Comparison of ENCODE assay signal across 1 cellular context in genomic region chr15:90893175-90894090, GRCh38.
TF ChIP-seq lines count a peak whose summit lies in the region.

No MANE protein-coding gene starts in this region.

TF ChIP-seq in HepG2, 621 proteins besides CTCF, POLR2A, EP300 and RAD21 (continued from another document and continues in another):
- TF ChIP-seq ZNF264 (CRISPR knock-in tag; IDR thresholded peaks at IDR 0.05) = no peak
- no peak for TF ChIP-seq ZNF30 (CRISPR knock-in tag; IDR thresholded peaks at IDR 0.05)
- TF ChIP-seq HNF4G (IDR thresholded peaks at IDR 0.05; ENCODE audit: borderline replicate concordance, low read depth, low read length) = no peak
- no peak for TF ChIP-seq HNF4G (CRISPR knock-in tag; IDR thresholded peaks at IDR 0.05; ENCODE audit: borderline replicate concordance, low read depth)
- TF ChIP-seq ARID2 (CRISPR knock-in tag; IDR thresholded peaks at IDR 0.05; ENCODE audit: borderline replicate concordance) = no peak
- no peak for TF ChIP-seq MYPOP (CRISPR knock-in tag; IDR thresholded peaks at IDR 0.05)
- TF ChIP-seq NFAT5 (CRISPR knock-in tag; IDR thresholded peaks at IDR 0.05) = no peak
- TF ChIP-seq NFKBIZ (CRISPR knock-in tag; IDR thresholded peaks at IDR 0.05) = no peak
- no peak for TF ChIP-seq TRAFD1 (CRISPR knock-in tag; IDR thresholded peaks at IDR 0.05; ENCODE audit: borderline replicate concordance)
- no peak for TF ChIP-seq MEIS1 (CRISPR knock-in tag; IDR thresholded peaks at IDR 0.05; ENCODE audit: borderline replicate concordance)
- no peak for TF ChIP-seq ZNF180 (CRISPR knock-in tag; IDR thresholded peaks at IDR 0.05; ENCODE audit: borderline replicate concordance, low read depth)
- no peak for TF ChIP-seq ARNT (IDR thresholded peaks at IDR 0.05)
- no peak for TF ChIP-seq FOXO1 (CRISPR knock-in tag; IDR thresholded peaks at IDR 0.05)
- no peak for TF ChIP-seq NR0B2 (CRISPR knock-in tag; IDR thresholded peaks at IDR 0.05)
- TF ChIP-seq ZNF660 (CRISPR knock-in tag; IDR thresholded peaks at IDR 0.05; ENCODE audit: borderline replicate concordance, low read depth) = no peak
- no peak for TF ChIP-seq PRDM15 (CRISPR knock-in tag; IDR thresholded peaks at IDR 0.05)
- peak; percentile 71; the same call in 1 of the 2 replicates for TF ChIP-seq ZNF33B (CRISPR knock-in tag; IDR thresholded peaks at IDR 0.05)
- TF ChIP-seq ZNF768 (CRISPR knock-in tag; IDR thresholded peaks at IDR 0.05) = peak; percentile 29; the same call in 1 of the 2 replicates
- no peak for TF ChIP-seq ARNT2 (CRISPR knock-in tag; IDR thresholded peaks at IDR 0.05; ENCODE audit: low read depth)
- TF ChIP-seq ZKSCAN8 (CRISPR knock-in tag; IDR thresholded peaks at IDR 0.05; ENCODE audit: borderline replicate concordance) = no peak
- no peak for TF ChIP-seq DZIP1 (CRISPR knock-in tag; IDR thresholded peaks at IDR 0.05)
- no peak for TF ChIP-seq NR1H2 (CRISPR knock-in tag; IDR thresholded peaks at IDR 0.05; ENCODE audit: borderline replicate concordance, low read depth)
- TF ChIP-seq CENPT (CRISPR knock-in tag; IDR thresholded peaks at IDR 0.05; ENCODE audit: low read depth) = peak; percentile 19; the same call in 1 of the 2 replicates
- TF ChIP-seq KDM1A (CRISPR knock-in tag; IDR thresholded peaks at IDR 0.05) = no peak
- no peak for TF ChIP-seq ZNF879 (CRISPR knock-in tag; IDR thresholded peaks at IDR 0.05)
- TF ChIP-seq ZNF431 (CRISPR knock-in tag; IDR thresholded peaks at IDR 0.05; ENCODE audit: borderline replicate concordance, low read depth) = no peak
- no peak; the same call in 1 of the 2 replicates for TF ChIP-seq ZNF614 (CRISPR knock-in tag; IDR thresholded peaks at IDR 0.05; ENCODE audit: borderline replicate concordance)
- TF ChIP-seq ZBTB46 (CRISPR knock-in tag; IDR thresholded peaks at IDR 0.05; ENCODE audit: borderline replicate concordance) = no peak
- no peak for TF ChIP-seq CC2D1A (CRISPR knock-in tag; IDR thresholded peaks at IDR 0.05)
- TF ChIP-seq FOSL1 (CRISPR knock-in tag; IDR thresholded peaks at IDR 0.05; ENCODE audit: borderline replicate concordance) = no peak
- no peak for TF ChIP-seq ZEB1 (IDR thresholded peaks at IDR 0.05; ENCODE audit: insufficient replicate concordance, low read depth)
- TF ChIP-seq AFF4 (CRISPR knock-in tag; IDR thresholded peaks at IDR 0.05) = no peak
- TF ChIP-seq, protein P1, sequence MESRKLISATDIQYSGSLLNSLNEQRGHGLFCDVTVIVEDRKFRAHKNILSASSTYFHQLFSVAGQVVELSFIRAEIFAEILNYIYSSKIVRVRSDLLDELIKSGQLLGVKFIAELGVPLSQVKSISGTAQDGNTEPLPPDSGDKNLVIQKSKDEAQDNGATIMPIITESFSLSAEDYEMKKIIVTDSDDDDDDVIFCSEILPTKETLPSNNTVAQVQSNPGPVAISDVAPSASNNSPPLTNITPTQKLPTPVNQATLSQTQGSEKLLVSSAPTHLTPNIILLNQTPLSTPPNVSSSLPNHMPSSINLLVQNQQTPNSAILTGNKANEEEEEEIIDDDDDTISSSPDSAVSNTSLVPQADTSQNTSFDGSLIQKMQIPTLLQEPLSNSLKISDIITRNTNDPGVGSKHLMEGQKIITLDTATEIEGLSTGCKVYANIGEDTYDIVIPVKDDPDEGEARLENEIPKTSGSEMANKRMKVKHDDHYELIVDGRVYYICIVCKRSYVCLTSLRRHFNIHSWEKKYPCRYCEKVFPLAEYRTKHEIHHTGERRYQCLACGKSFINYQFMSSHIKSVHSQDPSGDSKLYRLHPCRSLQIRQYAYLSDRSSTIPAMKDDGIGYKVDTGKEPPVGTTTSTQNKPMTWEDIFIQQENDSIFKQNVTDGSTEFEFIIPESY (CRISPR knock-in tag; IDR thresholded peaks at IDR 0.05) = peak; percentile 78
- peak; percentile 27; the same call in 1 of the 2 replicates for TF ChIP-seq ZNF143 (CRISPR knock-in tag; IDR thresholded peaks at IDR 0.05)
